ENCODE assay signal across 15 cellular contexts in the genomic region with DNA sequence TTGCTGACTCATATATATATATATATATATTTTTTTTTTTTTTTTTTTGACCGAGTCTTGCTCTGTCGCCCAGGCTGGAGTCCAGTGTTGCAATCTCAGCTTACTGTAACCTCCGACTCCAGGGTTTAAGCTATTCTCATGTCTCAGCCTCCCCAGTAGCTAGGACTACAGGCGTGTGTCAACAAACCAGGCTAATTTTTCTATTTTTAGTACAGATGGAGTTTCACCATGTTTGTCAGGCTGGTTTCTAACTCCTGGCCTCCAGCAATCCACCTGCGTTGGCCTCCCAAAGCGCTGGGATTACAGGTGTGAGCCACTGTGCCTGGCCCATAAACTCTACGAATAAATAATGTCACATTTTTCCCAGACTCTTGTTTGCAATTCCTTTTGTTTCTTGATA. TPM values are rescaled to one million over a fixed set of nuclear protein-coding genes. Genes with fewer than 3 reads are reported as not detected.
DNase-seq lines count a peak whose midpoint lies in the region; ATAC-seq and TF ChIP-seq lines count a peak whose summit lies in the region.
"Had no signal": no experiment of that assay in that cellular context is flagged by ENCODE, and none has a peak within 500 bp of the region (broad histone marks: within the 10 kb centered on the region; RNA-seq: fewer than 3 reads in every experiment).

No MANE protein-coding gene starts in this region.

- TF ChIP-seq CTCF in osteocyte (IDR thresholded peaks at IDR 0.05) (no peak), uterus (IDR thresholded peaks at IDR 0.05) (no peak)

- no peaks in the 10 kb centered on the region for H3K9me3 ChIP-seq in uterus
- H3K9me3 ChIP-seq: ascending aorta, prostate gland had no signal

- H3K4me1 Mint-ChIP-seq in osteocyte (ENCODE audit: unreplicated experiment): peaks cover 84% of the 10 kb centered on the region

- H3K27me3 Mint-ChIP-seq in osteocyte (ENCODE audit: unreplicated experiment): no peaks in the 10 kb centered on the region

- no peaks in the 10 kb centered on the region for H3K9me3 Mint-ChIP-seq in osteocyte (ENCODE audit: unreplicated experiment)
- H3K9me3 Mint-ChIP-seq: stimulated activated effector memory CD8-positive, alpha-beta T cell treated with anti-CD3 and anti-CD28 coated beads, Interleukin-12 subunit alpha, Interleukin-12 subunit beta, amount 100 ng/mL, for 72 hours had no signal

- peaks cover 0 to 3% of the 10 kb centered on the region in 2 donors for H3K4me1 ChIP-seq in uterus

- peak overlapping the region; percentile 91 for H3K27ac Mint-ChIP-seq in osteocyte (ENCODE audit: unreplicated experiment)
- H3K27ac Mint-ChIP-seq: stimulated activated effector memory CD8-positive, alpha-beta T cell treated with anti-CD3 and anti-CD28 coated beads, Interleukin-12 subunit alpha, Interleukin-12 subunit beta, amount 100 ng/mL, for 72 hours had no signal

- DNase-seq in Daoy (ENCODE audit: low read depth) (peak; percentile 65), NCI-H69 (lab: John Stamatoyannopoulos, UW) (peak; percentile 90), dedifferentiated amniotic fluid mesenchymal stem cell (ENCODE audit: extremely low spot score) (peak; percentile 54), osteocyte (ENCODE audit: extremely low spot score, unreplicated experiment) (no peak), occipital lobe (lab: John Stamatoyannopoulos, UW) (no peak), uterus (no peak)
- DNase-seq: AML-193, GDM1 had no signal

- H3K36me3 Mint-ChIP-seq in osteocyte (ENCODE audit: unreplicated experiment): peaks cover 2% of the 10 kb centered on the region

- no peaks in the 10 kb centered on the region for H3K36me3 ChIP-seq in uterus
- H3K36me3 ChIP-seq: ascending aorta, prostate gland had no signal

- intact Hi-C loops in uterus (cut with DNase I; ENCODE audit: low total_unique reads): no loop called here

- no peak overlapping the region for H3K4me3 Mint-ChIP-seq in osteocyte (ENCODE audit: unreplicated experiment)
- H3K4me3 Mint-ChIP-seq: stimulated activated effector memory CD8-positive, alpha-beta T cell treated with anti-CD3 and anti-CD28 coated beads, Interleukin-12 subunit alpha, Interleukin-12 subunit beta, amount 100 ng/mL, for 72 hours had no signal

- H3K27me3 ChIP-seq in uterus: no peaks in the 10 kb centered on the region
- H3K27me3 ChIP-seq: ascending aorta had no signal

- TF ChIP-seq POLR2A in uterus (IDR thresholded peaks at IDR 0.05): no peak

- H3K27ac ChIP-seq in uterus: no peak overlapping the region
- H3K27ac ChIP-seq: ascending aorta had no signal

- no peak for ATAC-seq in GM18858 (IDR thresholded peaks at IDR 0.05; ENCODE audit: unreplicated experiment)
- no peak for ATAC-seq in GM19351 (IDR thresholded peaks at IDR 0.05; ENCODE audit: unreplicated experiment)
- ATAC-seq: HCT116; SK-N-SH treated with all-trans-retinoic acid at 6 μM for 48 hours; stimulated activated effector memory CD8-positive, alpha-beta T cell treated with anti-CD3 and anti-CD28 coated beads, Interleukin-12 subunit alpha, Interleukin-12 subunit beta, amount 100 ng/mL, for 72 hours had no signal

- H3K4me3 ChIP-seq in uterus: no peak overlapping the region
- H3K4me3 ChIP-seq: ascending aorta, prostate gland had no signal

RNA-seq across cellular contexts. Expression of a gene that starts 4.8 kb away (rescaled TPM):
- 60.6 and 73.0 TPM in 2 replicates for total RNA-seq in Daoy (2014; rRNA removed; shearing (Covaris generic))
- total RNA-seq in osteocyte: 59.6 and 75.2 TPM in 2 replicates
- 35.2 TPM for total RNA-seq in occipital lobe
- 10 to 100 TPM; 22.0 to 61.7 (median 29.8) TPM for total RNA-seq in uterus

RNA-seq across cellular contexts. Expression of a gene that starts 38.5 kb away (rescaled TPM):
- 1.4 and 4.1 TPM in 2 replicates for total RNA-seq in Daoy (2014; rRNA removed; shearing (Covaris generic))
- total RNA-seq in osteocyte: not detected in 2 replicates
- total RNA-seq in occipital lobe: not detected
- under 1 TPM in 1 of 4 donors, not detected in 3; 0.55 TPM for total RNA-seq in uterus
- total RNA-seq: ascending aorta had no signal

Comparison
In these comparisons a context has a peak if more than half of its experiments do, and no peak if none do; other contexts are left out.
1. DNase-seq: peak in Daoy (single experiment), NCI-H69 (single experiment) and dedifferentiated amniotic fluid mesenchymal stem cell (single experiment); none in osteocyte (single experiment), occipital lobe (single experiment) and uterus (0 of 2).